24 cellular contexts compared by ENCODE assay signal in the genomic region with DNA sequence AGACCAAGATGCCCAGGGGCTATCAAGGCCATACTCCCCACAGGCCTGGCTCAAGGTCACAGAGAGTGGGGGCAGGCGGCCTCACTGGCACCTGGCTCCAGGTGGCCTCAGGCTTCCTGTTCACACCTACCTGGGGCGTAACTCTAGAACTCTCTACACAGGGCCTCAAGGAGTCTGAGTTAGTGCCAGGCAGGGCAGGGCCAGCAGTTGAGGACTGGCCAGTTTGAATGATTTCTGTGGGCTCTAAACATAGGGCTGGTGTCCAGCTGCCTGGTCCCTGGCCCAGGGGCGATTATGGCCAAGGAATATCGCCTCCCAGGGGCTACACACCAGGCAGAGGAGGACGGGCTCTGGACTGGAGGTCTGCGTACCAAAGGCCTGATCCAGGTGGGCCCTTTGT.
"Had no signal": no experiment of that assay in that cellular context is flagged by ENCODE, and none has a peak within 500 bp of the region (broad histone marks: within the 10 kb centered on the region; RNA-seq: fewer than 3 reads in every experiment).

No MANE protein-coding gene starts in this region.

- H3K9me3 ChIP-seq: gastroesophageal sphincter, right lobe of liver, testis, transverse colon had no signal

- H3K36me3 ChIP-seq: gastroesophageal sphincter, right lobe of liver, transverse colon had no signal

- H3K4me1 ChIP-seq: parathyroid adenoma, right lobe of liver, testis, transverse colon had no signal

- ATAC-seq: activated naive CD4-positive, alpha-beta T cell treated with anti-CD3 and anti-CD28 coated beads, Interleukin-2, amount 50 U/mL, for 72 hours; activated T-cell treated with anti-CD3 and anti-CD28 coated beads, Interleukin-2, amount 50 U/mL, for 72 hours; effector memory CD8-positive, alpha-beta T cell; gastroesophageal sphincter; left colon; right lobe of liver; stimulated activated naive CD8-positive, alpha-beta T cell treated with anti-CD3 and anti-CD28 coated beads, Interleukin-15, Interleukin-2, amounts not matched to agents 100 U/mL and 50 U/mL, for 24 hours had no signal

- H3K4me3 ChIP-seq: coronary artery, gastroesophageal sphincter, hepatocyte, lung, right lobe of liver, testis, transverse colon had no signal

- DNase-seq: activated CD4-positive, alpha-beta T cell treated with anti-CD3 and anti-CD28 coated beads for 4 hours; activated CD4-positive, alpha-beta T cell treated with anti-CD3 and anti-CD28 coated beads, Interleukin-2, amount 50 U/mL, for 4 hours; activated naive CD4-positive, alpha-beta T cell; activated T-cell treated with anti-CD3 and anti-CD28 coated beads for 4 hours; activated T-cell treated with anti-CD3 and anti-CD28 coated beads, Interleukin-2, amount 50 U/mL, for 72 hours; cerebellar nuclear complex; effector memory CD8-positive, alpha-beta T cell; erythroblast; islet precursor cell; left colon; naive B cell; nephron progenitor cell; nucleus accumbens; stimulated activated CD4-positive, alpha-beta T cell treated with anti-CD3 and anti-CD28 coated beads, Interleukin-2, amount 100 ng/mL, for 48 hours; stimulated activated naive CD8-positive, alpha-beta T cell treated with anti-CD3 and anti-CD28 coated beads, Interleukin-15, Interleukin-2, amounts not matched to agents 100 U/mL and 50 U/mL, for 24 hours; testis; transverse colon had no signal

- H3K27me3 ChIP-seq: hepatocyte, right lobe of liver, testis had no signal

- H3K27ac ChIP-seq: coronary artery, gastroesophageal sphincter, hepatocyte, parathyroid adenoma, right lobe of liver, testis, transverse colon had no signal
